In genomic region chr5:87389635-87390034, GRCh38 we compare ENCODE assay signal across 21 cellular contexts. TPM values are rescaled to one million over a fixed set of nuclear protein-coding genes. Genes with fewer than 3 reads are reported as not detected.
DNase-seq lines count a peak whose midpoint lies in the region; ATAC-seq and TF ChIP-seq lines count a peak whose summit lies in the region.
"Had no signal": no experiment of that assay in that cellular context is flagged by ENCODE, and none has a peak within 500 bp of the region (broad histone marks: within the 10 kb centered on the region; RNA-seq: fewer than 3 reads in every experiment).

No MANE protein-coding gene starts in this region.

- peaks cover 5% of the 10 kb centered on the region for H3K79me2 ChIP-seq in osteoblast (ENCODE audit: insufficient read depth, low read length)

- H3K4me3 ChIP-seq in RWPE2 (ENCODE audit: severe bottlenecking): no peak overlapping the region
- H3K4me3 ChIP-seq in BE2C (ENCODE audit: low read depth, low read length): no peak overlapping the region
- no peak overlapping the region for H3K4me3 ChIP-seq in osteoblast (ENCODE audit: insufficient read depth, low read length)
- H3K4me3 ChIP-seq: adrenal gland, heart left ventricle, upper lobe of left lung had no signal

- H3K27me3 Mint-ChIP-seq in T-helper 2 cell treated with Interferon-gamma antibody and Interleukin-4, amounts not matched to agents 5 μg/mL and 100 μg/mL, for 36 hours (ENCODE audit: low read depth): no peaks in the 10 kb centered on the region
- H3K27me3 Mint-ChIP-seq in memory B cell: no peaks in the 10 kb centered on the region

- no peak overlapping the region for H3K4me2 ChIP-seq in osteoblast (ENCODE audit: insufficient read depth, low read length)

- H4K20me1 ChIP-seq in osteoblast (ENCODE audit: insufficient read depth, low read length): no peaks in the 10 kb centered on the region

- peak overlapping the region; percentile 88 for H3K27ac ChIP-seq in RWPE2 (ENCODE audit: poor library complexity, severe bottlenecking)
- H3K27ac ChIP-seq in osteoblast (ENCODE audit: low read depth, low read length): no peak overlapping the region
- H3K27ac ChIP-seq: adrenal gland, upper lobe of left lung had no signal

- peaks cover 2% of the 10 kb centered on the region for H3K9me3 ChIP-seq in RWPE2 (ENCODE audit: severe bottlenecking)
- H3K9me3 ChIP-seq in BE2C: 0 out of 2 replicates have a peak, but pooled peaks cover 2% of the 10 kb centered on the region
- no peaks in the 10 kb centered on the region for H3K9me3 ChIP-seq in osteoblast (ENCODE audit: low read depth, low read length)
- H3K9me3 ChIP-seq: adrenal gland, heart left ventricle, upper lobe of left lung had no signal

- peak overlapping the region; percentile 5 for H3K27ac Mint-ChIP-seq in T-helper 2 cell treated with Interferon-gamma antibody and Interleukin-4, amounts not matched to agents 5 μg/mL and 100 μg/mL, for 36 hours
- peak overlapping the region; percentile 74 for H3K27ac Mint-ChIP-seq in memory B cell

- TF ChIP-seq CTCF in RWPE2 (IDR thresholded peaks at IDR 0.05; ENCODE audit: poor library complexity, severe bottlenecking) (no peak), BE2C (IDR thresholded peaks at IDR 0.05; ENCODE audit: low read depth, low read length) (no peak), osteoblast (IDR thresholded peaks at IDR 0.05; ENCODE audit: extremely low read depth, low read depth, low read length) (no peak)

- H3K36me3 ChIP-seq in RWPE2 (ENCODE audit: low read depth) (peaks cover 100% of the 10 kb centered on the region), BE2C (peaks cover 90% of the 10 kb centered on the region), osteoblast (ENCODE audit: insufficient read depth, low read length) (peaks cover 82% of the 10 kb centered on the region)

- H3K4me1 ChIP-seq in RWPE2 (ENCODE audit: insufficient read depth, poor library complexity, severe bottlenecking) (peaks cover 24% of the 10 kb centered on the region), BE2C (no peaks in the 10 kb centered on the region), osteoblast (ENCODE audit: insufficient read depth, low read length) (peaks cover 43% of the 10 kb centered on the region)
- H3K4me1 ChIP-seq: upper lobe of left lung had no signal

- H3K4me3 Mint-ChIP-seq in T-helper 2 cell treated with Interferon-gamma antibody and Interleukin-4, amounts not matched to agents 5 μg/mL and 100 μg/mL, for 36 hours: no peak overlapping the region
- H3K4me3 Mint-ChIP-seq in memory B cell: no peak overlapping the region
- H3K4me3 Mint-ChIP-seq: neural crest cell had no signal

- ATAC-seq in GM18868 (IDR thresholded peaks at IDR 0.05; ENCODE audit: unreplicated experiment) (peak; percentile 26), RWPE2 (ENCODE audit: low read depth) (no peak), memory B cell (ENCODE audit: low read depth) (no peak)
- ATAC-seq: activated CD4-positive, CD25-positive, alpha-beta regulatory T cell treated with anti-CD3 and anti-CD28 coated beads, Interleukin-2, amount 50 U/mL, for 24 hours; heart left ventricle had no signal

- peaks cover 9% of the 10 kb centered on the region for H3K4me1 Mint-ChIP-seq in T-helper 2 cell treated with Interferon-gamma antibody and Interleukin-4, amounts not matched to agents 5 μg/mL and 100 μg/mL, for 36 hours (ENCODE audit: low read depth)
- H3K4me1 Mint-ChIP-seq in memory B cell: no peaks in the 10 kb centered on the region
- H3K4me1 Mint-ChIP-seq: neural crest cell had no signal

- H3K27me3 ChIP-seq in RWPE2 (ENCODE audit: insufficient read depth, poor library complexity, severe bottlenecking) (no peaks in the 10 kb centered on the region), BE2C (no peaks in the 10 kb centered on the region), osteoblast (ENCODE audit: insufficient read depth, low read length) (no peaks in the 10 kb centered on the region)
- H3K27me3 ChIP-seq: adrenal gland, heart left ventricle, upper lobe of left lung had no signal

- H3K36me3 Mint-ChIP-seq in T-helper 2 cell treated with Interferon-gamma antibody and Interleukin-4, amounts not matched to agents 5 μg/mL and 100 μg/mL, for 36 hours (ENCODE audit: low read depth): peaks cover 61% of the 10 kb centered on the region
- H3K36me3 Mint-ChIP-seq in memory B cell: peaks cover 21% of the 10 kb centered on the region

- H3K9me3 Mint-ChIP-seq in T-helper 2 cell treated with Interferon-gamma antibody and Interleukin-4, amounts not matched to agents 5 μg/mL and 100 μg/mL, for 36 hours: no peaks in the 10 kb centered on the region
- H3K9me3 Mint-ChIP-seq in memory B cell: no peaks in the 10 kb centered on the region
- H3K9me3 Mint-ChIP-seq: CD4-positive, CD25-positive, alpha-beta regulatory T cell; neural crest cell had no signal

- H2AFZ ChIP-seq in osteoblast (ENCODE audit: low read length): no peak overlapping the region

- DNase-seq in T-helper 2 cell treated with Interferon-gamma antibody and Interleukin-4, amounts not matched to agents 5 μg/mL and 100 μg/mL, for 36 hours (ENCODE audit: low spot score): no peak
- DNase-seq in T-helper 2 cell (no peak), RWPE2 (ENCODE audit: low spot score) (no peak), memory B cell (ENCODE audit: low spot score in 2 of 2) (no peak), BE2C (no peak), NCI-H2029 (lab: John Stamatoyannopoulos, UW) (no peak), osteoblast (ENCODE audit: insufficient read length, low spot score, missing footprints) (no peak)
- DNase-seq: adrenal gland; CD4-positive, CD25-positive, alpha-beta regulatory T cell; effector CD8-positive, alpha-beta T cell; heart left ventricle; IMR-90; NCI-H2081 treated with DMSO at 0.1 percent for 48 hours; NCI-H524 treated with DMSO at 0.1 percent for 48 hours; SIG-M5; stimulated activated naive CD8-positive, alpha-beta T cell treated with anti-CD3 and anti-CD28 coated beads, Interleukin-15, Interleukin-2, amounts not matched to agents 100 U/mL and 50 U/mL, for 24 hours; T-helper 9 cell; upper lobe of left lung had no signal

RNA-seq across cellular contexts. Expression of gene CCNH, which starts 23.1 kb away (rescaled TPM):
- 91.2 TPM for polyA plus RNA-seq in BE2C (2012; ENCODE audit: insufficient read depth, insufficient read length, low read depth)
- total RNA-seq in osteoblast: 74.3 and 80.3 TPM in 2 replicates
